ENCODE assay signal across 8 cellular contexts in genomic region chr16:89026121-89026612, GRCh38.
DNase-seq lines count a peak whose midpoint lies in the region; ATAC-seq and TF ChIP-seq lines count a peak whose summit lies in the region.

No MANE protein-coding gene starts in this region.

- peak overlapping the region; percentile 16 for H3K4me2 ChIP-seq in OCI-LY3 (ENCODE audit: low read length)

- peak overlapping the region; percentile 44 for H3K27ac Mint-ChIP-seq in activated naive CD8-positive, alpha-beta T cell treated with anti-CD3 and anti-CD28 coated beads, Interleukin-2, amount 50 U/mL, for 24 hours

- H3K79me2 ChIP-seq in OCI-LY3 (ENCODE audit: low read length), result no peaks in the 10 kb centered on the region

- H4K20me1 ChIP-seq in OCI-LY3 (ENCODE audit: insufficient read depth, low read length), result no peaks in the 10 kb centered on the region

- ATAC-seq in activated naive CD8-positive, alpha-beta T cell treated with anti-CD3 and anti-CD28 coated beads, Interleukin-2, amount 50 U/mL, for 24 hours, result peak; percentile 100
- ATAC-seq in GM21717 (IDR thresholded peaks at IDR 0.05; ENCODE audit: unreplicated experiment), result no peak
- no peak for ATAC-seq in HG02763 (IDR thresholded peaks at IDR 0.05; ENCODE audit: unreplicated experiment)

- H3K36me3 Mint-ChIP-seq in activated naive CD8-positive, alpha-beta T cell treated with anti-CD3 and anti-CD28 coated beads, Interleukin-2, amount 50 U/mL, for 24 hours (ENCODE audit: low read depth), result peaks cover 4% of the 10 kb centered on the region

- H3K9me3 Mint-ChIP-seq in activated naive CD8-positive, alpha-beta T cell treated with anti-CD3 and anti-CD28 coated beads, Interleukin-2, amount 50 U/mL, for 24 hours, result peaks cover 21% of the 10 kb centered on the region

- peaks cover 9% of the 10 kb centered on the region for H3K4me1 ChIP-seq in OCI-LY3 (ENCODE audit: low read length)

- no peak overlapping the region for H3K4me3 Mint-ChIP-seq in activated naive CD8-positive, alpha-beta T cell treated with anti-CD3 and anti-CD28 coated beads, Interleukin-2, amount 50 U/mL, for 24 hours

- peaks cover 7% of the 10 kb centered on the region for H3K27me3 ChIP-seq in OCI-LY3 (ENCODE audit: low read depth, low read length)

- no peak overlapping the region for H2AFZ ChIP-seq in OCI-LY3 (ENCODE audit: low read depth, low read length)

- DNase-seq in activated CD4-positive, alpha-beta T cell treated with anti-CD3 and anti-CD28 coated beads for 24 hours (ENCODE audit: low read depth in 2 of 2), result peak; percentile 22 to 33
- no peak for DNase-seq in activated CD4-positive, alpha-beta T cell treated with anti-CD3 and anti-CD28 coated beads, Interleukin-2, amount 50 U/mL, for 1 hour
- DNase-seq in activated naive CD8-positive, alpha-beta T cell treated with anti-CD3 and anti-CD28 coated beads, Interleukin-2, amount 50 U/mL, for 24 hours, result peak; percentile 50
- peak; percentile 10 for DNase-seq in stimulated activated CD8-positive, alpha-beta memory T cell treated with anti-CD3 and anti-CD28 coated beads, Interleukin-7, amount 100 ng/mL, for 24 hours (ENCODE audit: low read depth)
- DNase-seq in HPDE6-E6E7 (ENCODE audit: extremely low spot score), result no peak

- no peaks in the 10 kb centered on the region for H3K9me3 ChIP-seq in OCI-LY3 (ENCODE audit: insufficient read depth, low read length)

- no peak for TF ChIP-seq CTCF in OCI-LY3 (IDR thresholded peaks at IDR 0.05; ENCODE audit: low read depth, low read length)

- no peak overlapping the region for H3K27ac ChIP-seq in OCI-LY3 (ENCODE audit: low read length)

- no peak overlapping the region for H3K4me3 ChIP-seq in OCI-LY3 (ENCODE audit: low read length)

- no peak overlapping the region for H3K9ac ChIP-seq in OCI-LY3 (ENCODE audit: low read length)

- H3K27me3 Mint-ChIP-seq in activated naive CD8-positive, alpha-beta T cell treated with anti-CD3 and anti-CD28 coated beads, Interleukin-2, amount 50 U/mL, for 24 hours, result peaks cover 7% of the 10 kb centered on the region

- no peaks in the 10 kb centered on the region for H3K36me3 ChIP-seq in OCI-LY3 (replicated peaks; ENCODE audit: low read depth, low read length)

- H3K4me1 Mint-ChIP-seq in activated naive CD8-positive, alpha-beta T cell treated with anti-CD3 and anti-CD28 coated beads, Interleukin-2, amount 50 U/mL, for 24 hours, result peaks cover 23% of the 10 kb centered on the region

Comparison
In these comparisons a context has a peak if more than half of its experiments do, and no peak if none do; other contexts are left out.
1. DNase-seq: peak in activated CD4-positive, alpha-beta T cell treated with anti-CD3 and anti-CD28 coated beads for 24 hours (2 of 2), activated naive CD8-positive, alpha-beta T cell treated with anti-CD3 and anti-CD28 coated beads, Interleukin-2, amount 50 U/mL, for 24 hours (single experiment) and stimulated activated CD8-positive, alpha-beta memory T cell treated with anti-CD3 and anti-CD28 coated beads, Interleukin-7, amount 100 ng/mL, for 24 hours (single experiment); none in activated CD4-positive, alpha-beta T cell treated with anti-CD3 and anti-CD28 coated beads, Interleukin-2, amount 50 U/mL, for 1 hour (single experiment) and HPDE6-E6E7 (single experiment).